ENCODE assay signal across 1 cellular context in genomic region chr11:72730706-72731105, GRCh38.
TF ChIP-seq lines count a peak whose summit lies in the region.

No MANE protein-coding gene starts in this region.

TF ChIP-seq in K562, 482 proteins besides CTCF, POLR2A, EP300 and RAD21:
- TF ChIP-seq CEBPB (tag; IDR thresholded peaks at IDR 0.05): peak; percentile 62
- no peak for TF ChIP-seq POLR3A (IDR thresholded peaks at IDR 0.05; ENCODE audit: borderline replicate concordance, extremely low read depth, insufficient read depth, insufficient read length)
- TF ChIP-seq CEBPG (CRISPR knock-in tag; IDR thresholded peaks at IDR 0.05): no peak
- peak in 1 of 2 experiments; percentile 42; a peak in 1 of 4 replicates for TF ChIP-seq CEBPG (tag; conservative IDR thresholded peaks at IDR 0.05 in 1 of 2, IDR thresholded peaks at IDR 0.05 in 1 of 2)
